14 cellular contexts compared by ENCODE assay signal in the genomic region with DNA sequence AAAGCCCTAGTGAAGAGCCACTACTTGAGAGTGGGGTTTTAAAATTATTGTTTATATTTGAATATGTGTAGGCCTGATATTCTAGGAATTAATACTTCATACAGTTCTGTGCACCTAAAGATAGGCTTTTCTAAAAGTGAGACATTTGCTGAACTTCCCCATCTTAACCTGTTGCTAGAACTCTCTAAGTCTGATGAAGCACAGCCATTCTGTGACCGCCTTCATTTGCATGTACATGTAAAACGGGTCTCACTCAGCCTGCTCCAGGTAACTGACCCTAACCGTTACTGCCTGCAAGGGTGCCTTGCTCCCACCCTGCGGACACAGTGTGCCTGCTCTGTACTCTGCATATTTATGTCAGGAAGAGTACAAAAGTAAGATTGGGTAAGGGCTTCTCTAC. TPM values are rescaled to one million over a fixed set of nuclear protein-coding genes. Genes with fewer than 3 reads are reported as not detected.
DNase-seq lines count a peak whose midpoint lies in the region; ATAC-seq and TF ChIP-seq lines count a peak whose summit lies in the region.
"Had no signal": no experiment of that assay in that cellular context is flagged by ENCODE, and none has a peak within 500 bp of the region (broad histone marks: within the 10 kb centered on the region; RNA-seq: fewer than 3 reads in every experiment).

No MANE protein-coding gene starts in this region.

- H3K4me1 Mint-ChIP-seq in activated B cell treated with CpG ODN at 0.5 μM for 24 hours = peaks cover 68% of the 10 kb centered on the region

- TF ChIP-seq POLR2A in stomach (IDR thresholded peaks at IDR 0.05) = no peak

- intact Hi-C loops in activated B cell treated with CpG ODN at 0.5 μM for 24 hours (cut with micrococcal nuclease) = loop anchor here (1.0 to 2.0 kb wide), 3 partner anchors 8 to 32 kb away; no protein-coding TSS in a partner anchor
- intact Hi-C loops in stomach (cut with DNase I; ENCODE audit: low total_unique reads) = no loop called here

- no peaks in the 10 kb centered on the region for H3K27me3 ChIP-seq in stomach

- TF ChIP-seq CTCF in activated B cell treated with CpG ODN at 0.5 μM for 24 hours (IDR thresholded peaks at IDR 0.05) (no peak), stomach (IDR thresholded peaks at IDR 0.05) (no peak)

- H3K4me3 Mint-ChIP-seq in activated B cell treated with CpG ODN at 0.5 μM for 24 hours = peak overlapping the region; percentile 59
- H3K4me3 Mint-ChIP-seq: activated CD4-positive, alpha-beta T cell treated with anti-CD3 and anti-CD28 coated beads, Interleukin-2, amount 10 ng/mL, durations not matched to agents 7 days and 5 days; activated naive CD8-positive, alpha-beta T cell; dendritic cell treated with granulocyte-macrophage colony-stimulating factor and Interleukin-4, amounts not matched to agents 40 ng/mL and 50 ng/mL, for 4 days had no signal

- POLR2A ChIA-PET in activated B cell treated with CpG ODN at 0.5 μM for 24 hours (lab: Charles Lee) = interaction anchor here (1.1 to 1.6 kb wide), 4 partner anchors 9 to 47 kb away, joined by 3 to 11 read pairs (median 3); a partner anchor contains a TSS

- no peaks in the 10 kb centered on the region for H3K27me3 Mint-ChIP-seq in activated B cell treated with CpG ODN at 0.5 μM for 24 hours
- H3K27me3 Mint-ChIP-seq: activated CD4-positive, alpha-beta T cell treated with anti-CD3 and anti-CD28 coated beads, Interleukin-2, amount 10 ng/mL, durations not matched to agents 7 days and 5 days; activated naive CD8-positive, alpha-beta T cell; dendritic cell treated with granulocyte-macrophage colony-stimulating factor and Interleukin-4, amounts not matched to agents 40 ng/mL and 50 ng/mL, for 4 days had no signal

- peaks cover 21 to 56% (median 52%) of the 10 kb centered on the region in 4 donors for H3K36me3 ChIP-seq in stomach

- TF ChIP-seq EP300 in stomach (IDR thresholded peaks at IDR 0.05) = no peak

- peaks cover 0 to 4% (median 0%) of the 10 kb centered on the region in 4 donors for H3K4me1 ChIP-seq in stomach

- peak overlapping the region; percentile 77 for H3K27ac Mint-ChIP-seq in activated B cell treated with CpG ODN at 0.5 μM for 24 hours
- H3K27ac Mint-ChIP-seq: activated naive CD8-positive, alpha-beta T cell had no signal

- H3K4me3 ChIP-seq in stomach = no peak overlapping the region

- CTCF ChIA-PET in activated B cell treated with CpG ODN at 0.5 μM for 24 hours (lab: Charles Lee) = no interaction called here

- H3K36me3 Mint-ChIP-seq in activated B cell treated with CpG ODN at 0.5 μM for 24 hours (ENCODE audit: low read depth) = peaks cover 85% of the 10 kb centered on the region

- no peaks in the 10 kb centered on the region for H3K9me3 ChIP-seq in stomach

- H3K9me3 Mint-ChIP-seq in activated B cell treated with CpG ODN at 0.5 μM for 24 hours = no peaks in the 10 kb centered on the region
- H3K9me3 Mint-ChIP-seq: activated CD4-positive, alpha-beta T cell treated with anti-CD3 and anti-CD28 coated beads, Interleukin-2, amount 10 ng/mL, durations not matched to agents 7 days and 5 days; dendritic cell treated with granulocyte-macrophage colony-stimulating factor and Interleukin-4, amounts not matched to agents 40 ng/mL and 50 ng/mL, for 4 days had no signal

- whole genome bisulfite sequencing in stomach, 5 donors = 87 to 92% (median 91%) methylated on average over 4 of the region's 4 CpGs

- H3K27ac ChIP-seq in stomach = no peak overlapping the region

- DNase-seq in activated B cell treated with CpG ODN at 0.5 μM for 24 hours = no peak
- DNase-seq in middle frontal gyrus (ENCODE audit: extremely low spot score, low spot score) = no peak
- DNase-seq in NOMO-1 treated with DMSO at 0.1 percent for 48 hours (lab: John Stamatoyannopoulos, UW; ENCODE audit: unreplicated experiment) = no peak
- DNase-seq in stomach = no peak
- no peak for DNase-seq in HPDE6-E6E7 (ENCODE audit: extremely low spot score)
- DNase-seq: activated CD4-positive, alpha-beta T cell treated with anti-CD3 and anti-CD28 coated beads, Interleukin-2, amount 10 ng/mL, durations not matched to agents 7 days and 5 days; C1 segment of cervical spinal cord; mammary epithelial cell had no signal

- ATAC-seq in GM18517 (IDR thresholded peaks at IDR 0.05; ENCODE audit: unreplicated experiment) (peak; percentile 88), GM21447 (IDR thresholded peaks at IDR 0.05; ENCODE audit: unreplicated experiment) (peak; percentile 83), HG03064 (IDR thresholded peaks at IDR 0.05; ENCODE audit: low read depth, unreplicated experiment) (peak; percentile 68), activated B cell treated with CpG ODN at 0.5 μM for 24 hours (ENCODE audit: low read depth) (peak; percentile 92)
- ATAC-seq: right cardiac atrium had no signal

RNA-seq across cellular contexts. Expression of a gene that starts 44.3 kb away (rescaled TPM):
- total RNA-seq in activated B cell treated with CpG ODN at 0.5 μM for 24 hours (417 and 426 TPM in 2 replicates), stomach (1 to 10 TPM in 4 of 5 donors, not detected in 1; 2.6 to 7.0 (median 5.9) TPM)
- 1 to 10 TPM in 1 of 3 donors, under 1 TPM in 2; 0.48 to 1.1 (median 0.56) TPM for polyA plus RNA-seq in stomach
- total RNA-seq: mammary epithelial cell had no signal

RNA-seq across cellular contexts. Expression of a gene that starts 54.9 kb away (rescaled TPM):
- total RNA-seq in activated B cell treated with CpG ODN at 0.5 μM for 24 hours (137 and 153 TPM in 2 replicates), stomach (100 to 1,000 TPM in 1 of 5 donors, 10 to 100 TPM in 4; 15.6 to 338 (median 31.2) TPM)
- polyA plus RNA-seq in stomach = 10 to 100 TPM; 33.9 to 43.7 (median 35.7) TPM

Comparison
In these comparisons a context has a peak if more than half of its experiments do, and no peak if none do; other contexts are left out.
1. RNA of a gene that starts 44.3 kb away (total RNA-seq): 417 to 426 TPM in activated B cell treated with CpG ODN at 0.5 μM for 24 hours; 2.6 to 7.0 TPM in stomach; every median in the first group is over 10 times any median in the second.
2. Peak in every context shown above with its lines, with median percentiles within 50 percentile points of each other: ATAC-seq.